Comparison of ENCODE assay signal across 9 cellular contexts in genomic region chr1:32204943-32205361, GRCh38. TPM values are rescaled to one million over a fixed set of nuclear protein-coding genes. Genes with fewer than 3 reads are reported as not detected.
A peak's percentile ranks its signal among the peaks of the same experiment; 100 is the strongest.
DNase-seq lines count a peak whose midpoint lies in the region; ATAC-seq and TF ChIP-seq lines count a peak whose summit lies in the region.
"Had no signal": no experiment of that assay in that cellular context is flagged by ENCODE, and none has a peak within 500 bp of the region (broad histone marks: within the 10 kb centered on the region; RNA-seq: fewer than 3 reads in every experiment).

No MANE protein-coding gene starts in this region.

- DNase-seq in RWPE2 (ENCODE audit: low spot score) (no peak), fibroblast of the aortic adventitia (ENCODE audit: low read depth) (no peak), retinal pigment epithelial cell (ENCODE audit: low read depth) (no peak), sciatic nerve (ENCODE audit: low spot score) (no peak), NCI-H2227 (lab: John Stamatoyannopoulos, UW; ENCODE audit: unreplicated experiment) (no peak)

- ATAC-seq in RWPE2 (ENCODE audit: low read depth), result peak; percentile 4; the same call in 1 of the 3 replicates
- ATAC-seq in sciatic nerve, result no peak
- ATAC-seq in GM21515 (IDR thresholded peaks at IDR 0.05; ENCODE audit: unreplicated experiment), result no peak
- ATAC-seq in HG02798 (IDR thresholded peaks at IDR 0.05; ENCODE audit: poor library complexity, unreplicated experiment), result no peak

- H3K27ac ChIP-seq in RWPE2 (ENCODE audit: poor library complexity, severe bottlenecking), result no peak overlapping the region

- no peaks in the 10 kb centered on the region for H3K27me3 ChIP-seq in RWPE2 (ENCODE audit: insufficient read depth, poor library complexity, severe bottlenecking)

- no peaks in the 10 kb centered on the region for H3K4me1 ChIP-seq in RWPE2 (ENCODE audit: insufficient read depth, poor library complexity, severe bottlenecking)

- H3K4me3 ChIP-seq in GM12875 (ENCODE audit: low read depth, low read length), result peak overlapping the region; percentile 83
- H3K4me3 ChIP-seq in RWPE2 (ENCODE audit: severe bottlenecking), result peak overlapping the region; percentile 71
- H3K4me3 ChIP-seq in fibroblast of the aortic adventitia (ENCODE audit: low read depth, low read length), result peak overlapping the region; percentile 87
- peak overlapping the region; percentile 79 for H3K4me3 ChIP-seq in retinal pigment epithelial cell (ENCODE audit: low read length)

- TF ChIP-seq CTCF in GM12875 (IDR thresholded peaks at IDR 0.05; ENCODE audit: borderline replicate concordance, insufficient read depth, low read depth, low read length), result no peak
- no peak for TF ChIP-seq CTCF in RWPE2 (IDR thresholded peaks at IDR 0.05; ENCODE audit: poor library complexity, severe bottlenecking)
- no peak for TF ChIP-seq CTCF in fibroblast of the aortic adventitia (IDR thresholded peaks at IDR 0.05; ENCODE audit: insufficient read depth, low read length)
- TF ChIP-seq CTCF in retinal pigment epithelial cell (conservative IDR thresholded peaks at IDR 0.05; ENCODE audit: low read depth, low read length), result no peak

- intact Hi-C loops in sciatic nerve (cut with DNase I), result no loop called here

- H3K36me3 ChIP-seq in RWPE2 (ENCODE audit: low read depth), result peaks cover 18% of the 10 kb centered on the region

- no peaks in the 10 kb centered on the region for H3K9me3 ChIP-seq in RWPE2 (ENCODE audit: severe bottlenecking)

RNA-seq across cellular contexts. Expression of gene IQCC, which starts 0.5 kb away (rescaled TPM):
- total RNA-seq in fibroblast of the aortic adventitia (ENCODE audit: low replicate concordance) (0.41 and 2.3 TPM in 2 replicates), sciatic nerve (1.1 TPM)

RNA-seq across cellular contexts. Expression of gene DCDC2B, which starts 3.9 kb away (rescaled TPM):
- not detected in 2 replicates for total RNA-seq in fibroblast of the aortic adventitia (ENCODE audit: low replicate concordance)
- total RNA-seq in sciatic nerve, result not detected
- total RNA-seq: glomerular endothelial cell had no signal

RNA-seq across cellular contexts. Expression of gene CCDC28B, which starts 4.6 kb away (rescaled TPM):
- total RNA-seq in fibroblast of the aortic adventitia (ENCODE audit: low replicate concordance), result 6.0 and 16.1 TPM in 2 replicates
- total RNA-seq in sciatic nerve, result 3.7 TPM

RNA-seq across cellular contexts. Expression of gene TMEM234, which starts 17.2 kb away (rescaled TPM):
- total RNA-seq in fibroblast of the aortic adventitia (ENCODE audit: low replicate concordance) (18.3 and 21.0 TPM in 2 replicates), sciatic nerve (27.0 TPM)

RNA-seq across cellular contexts. Expression of gene EIF3I, which starts 17.3 kb away (rescaled TPM):
- 217 and 284 TPM in 2 replicates for total RNA-seq in fibroblast of the aortic adventitia (ENCODE audit: low replicate concordance)
- total RNA-seq in sciatic nerve, result 92.3 TPM
